9 cellular contexts compared by ENCODE assay signal in genomic region chr3:112582242-112582874, GRCh38. TPM values are rescaled to one million over a fixed set of nuclear protein-coding genes. Genes with fewer than 3 reads are reported as not detected.
DNase-seq lines count a peak whose midpoint lies in the region; ATAC-seq, FAIRE-seq and TF ChIP-seq lines count a peak whose summit lies in the region.
"Had no signal": no experiment of that assay in that cellular context is flagged by ENCODE, and none has a peak within 500 bp of the region (broad histone marks: within the 10 kb centered on the region; RNA-seq: fewer than 3 reads in every experiment).

No MANE protein-coding gene starts in this region.

- no peak overlapping the region for H3K4me3 Mint-ChIP-seq in activated CD4-positive, alpha-beta T cell treated with anti-CD3 and anti-CD28 coated beads for 36 hours
- no peak overlapping the region for H3K4me3 Mint-ChIP-seq in naive thymus-derived CD4-positive, alpha-beta T cell
- H3K4me3 Mint-ChIP-seq: central memory CD8-positive, alpha-beta T cell had no signal

- no peaks in the 10 kb centered on the region for H3K9me3 ChIP-seq in naive thymus-derived CD4-positive, alpha-beta T cell (ENCODE audit: control insufficient read depth in 2 of 3, low read length in 3 of 3)
- H3K9me3 ChIP-seq in aorta (ENCODE audit: control insufficient read depth, low read length): no peaks in the 10 kb centered on the region

- peak; percentile 51 for TF ChIP-seq CTCF in bronchial epithelial cell (IDR thresholded peaks at IDR 0.05; ENCODE audit: insufficient read depth, low read length, severe bottlenecking)

- peak; percentile 65 for DNase-seq in activated CD4-positive, alpha-beta T cell treated with anti-CD3 and anti-CD28 coated beads for 36 hours
- no peak for DNase-seq in activated CD4-positive, alpha-beta T cell treated with anti-CD3 and anti-CD28 coated beads for 1 hour
- DNase-seq in HT1080 (ENCODE audit: low read depth) (peak; percentile 39), RCC 7860 (ENCODE audit: low spot score) (peak; percentile 61), bronchial epithelial cell (ENCODE audit: low read depth) (peak; percentile 58), aorta (no peak), GOT3 (lab: John Stamatoyannopoulos, UW) (no peak)
- peak in 5 of 9 donors; percentile 8 to 39 (median 22) for DNase-seq in naive thymus-derived CD4-positive, alpha-beta T cell

- peak; percentile 72 for FAIRE-seq in RCC 7860 (lab: Jason Lieb, UNC)
- no peak for FAIRE-seq in bronchial epithelial cell (lab: Jason Lieb, UNC)

- no peaks in the 10 kb centered on the region for H3K9me3 Mint-ChIP-seq in activated CD4-positive, alpha-beta T cell treated with anti-CD3 and anti-CD28 coated beads for 36 hours (ENCODE audit: low read depth)
- no peaks in the 10 kb centered on the region for H3K9me3 Mint-ChIP-seq in naive thymus-derived CD4-positive, alpha-beta T cell
- H3K9me3 Mint-ChIP-seq: central memory CD8-positive, alpha-beta T cell had no signal

- H3K36me3 Mint-ChIP-seq in activated CD4-positive, alpha-beta T cell treated with anti-CD3 and anti-CD28 coated beads for 36 hours (ENCODE audit: low read depth): peaks cover 20% of the 10 kb centered on the region
- peaks cover 11 to 58% (median 25%) of the 10 kb centered on the region in 5 donors for H3K36me3 Mint-ChIP-seq in naive thymus-derived CD4-positive, alpha-beta T cell

- WGBS in aorta, 2 donors: 67 to 73% methylated on average over 2 of the region's 2 CpGs

- intact Hi-C loops in activated CD4-positive, alpha-beta T cell treated with anti-CD3 and anti-CD28 coated beads for 36 hours (cut with DNase I, micrococcal nuclease): loop anchor here (2.0 to 5.0 kb wide), 4 partner anchors 60 to 396 kb away; no protein-coding TSS in a partner anchor
- intact Hi-C loops in naive thymus-derived CD4-positive, alpha-beta T cell (cut with micrococcal nuclease): loop anchor here (1.0 to 5.0 kb wide), 8 partner anchors 20 to 706 kb away; partner anchors contain the start of gene SLC35A5 (in 1 of the 2)
- intact Hi-C loops in aorta (cut with DNase I): loop anchor here (1.0 to 10.0 kb wide), 5 partner anchors 53 to 395 kb away; partner anchors contain the start of genes CD200R1 (in 2 of the 2) and CCDC80 (in 1 of the 2)

- no peak overlapping the region for H3K4me3 ChIP-seq in bronchial epithelial cell (ENCODE audit: low read depth, low read length)
- no peak overlapping the region for H3K4me3 ChIP-seq in naive thymus-derived CD4-positive, alpha-beta T cell (ENCODE audit: low read length)
- H3K4me3 ChIP-seq in aorta (ENCODE audit: low read length in 2 of 2): no peak overlapping the region

- CTCF ChIA-PET in activated CD4-positive, alpha-beta T cell treated with anti-CD3 and anti-CD28 coated beads for 36 hours (lab: Charles Lee): interaction anchor here (0.6 to 2.8 kb wide), 36 partner anchors 8 to 706 kb away, joined by 3 to 17 read pairs (median 4); partner anchors contain the start of gene SLC9C1
- CTCF ChIA-PET in naive thymus-derived CD4-positive, alpha-beta T cell (lab: Charles Lee): interaction anchor here (0.7 to 1.4 kb wide), 4 partner anchors 277 to 707 kb away, joined by 3 to 4 read pairs (median 3); no protein-coding TSS in a partner anchor

- H3K36me3 ChIP-seq in bronchial epithelial cell (ENCODE audit: control insufficient read depth, insufficient read depth, low read length) (no peaks in the 10 kb centered on the region), aorta (ENCODE audit: control insufficient read depth in 1 of 2, insufficient read depth in 2 of 2, low read length in 1 of 2) (peaks cover 0 to 2% of the 10 kb centered on the region in 2 donors)
- H3K36me3 ChIP-seq in naive thymus-derived CD4-positive, alpha-beta T cell (ENCODE audit: control insufficient read depth in 2 of 3, insufficient read depth in 3 of 3, low read length in 3 of 3): peaks cover 7 to 22% (median 14%) of the 10 kb centered on the region in 3 experiments

- no peaks in the 10 kb centered on the region for H3K27me3 Mint-ChIP-seq in activated CD4-positive, alpha-beta T cell treated with anti-CD3 and anti-CD28 coated beads for 36 hours
- no peaks in the 10 kb centered on the region for H3K27me3 Mint-ChIP-seq in naive thymus-derived CD4-positive, alpha-beta T cell
- H3K27me3 Mint-ChIP-seq: central memory CD8-positive, alpha-beta T cell had no signal

- H3K27ac ChIP-seq in naive thymus-derived CD4-positive, alpha-beta T cell (ENCODE audit: low read depth, low read length): no peak overlapping the region
- no peak overlapping the region for H3K27ac ChIP-seq in aorta (ENCODE audit: low read depth in 1 of 2, low read length in 2 of 2)

- peaks cover 9% of the 10 kb centered on the region for H3K4me1 Mint-ChIP-seq in activated CD4-positive, alpha-beta T cell treated with anti-CD3 and anti-CD28 coated beads for 36 hours
- H3K4me1 Mint-ChIP-seq in naive thymus-derived CD4-positive, alpha-beta T cell: peaks cover 0 to 4% (median under 1%) of the 10 kb centered on the region in 7 donors

- H3K27me3 ChIP-seq in bronchial epithelial cell (ENCODE audit: control insufficient read depth, insufficient read depth, low read length) (no peaks in the 10 kb centered on the region), aorta (ENCODE audit: control insufficient read depth in 1 of 2, insufficient read depth in 2 of 2, low read length in 1 of 2) (no peaks in the 10 kb centered on the region)
- no peaks in the 10 kb centered on the region for H3K27me3 ChIP-seq in naive thymus-derived CD4-positive, alpha-beta T cell (ENCODE audit: control insufficient read depth in 2 of 2, insufficient read depth in 2 of 2, low read length in 2 of 2)

- POLR2A ChIA-PET in activated CD4-positive, alpha-beta T cell treated with anti-CD3 and anti-CD28 coated beads for 36 hours (lab: Charles Lee): no interaction called here
- POLR2A ChIA-PET in naive thymus-derived CD4-positive, alpha-beta T cell (lab: Charles Lee): interaction anchor here (0.8 to 1.2 kb wide), 2 partner anchors 22 to 706 kb away, joined by 3 to 5 read pairs; no protein-coding TSS in a partner anchor

- no peaks in the 10 kb centered on the region for H3K4me1 ChIP-seq in naive thymus-derived CD4-positive, alpha-beta T cell (ENCODE audit: control insufficient read depth in 2 of 2, insufficient read depth in 2 of 2, low read length in 2 of 2)
- no peaks in the 10 kb centered on the region for H3K4me1 ChIP-seq in aorta (ENCODE audit: control insufficient read depth in 1 of 2, insufficient read depth in 2 of 2, low read length in 2 of 2)

- peak; percentile 69 for ATAC-seq in activated CD4-positive, alpha-beta T cell treated with anti-CD3 and anti-CD28 coated beads for 36 hours
- peak; percentile 60 for ATAC-seq in naive thymus-derived CD4-positive, alpha-beta T cell
- no peak for ATAC-seq in aorta (ENCODE audit: low FRiP score)

- H3K27ac Mint-ChIP-seq in activated CD4-positive, alpha-beta T cell treated with anti-CD3 and anti-CD28 coated beads for 36 hours: no peak overlapping the region
- H3K27ac Mint-ChIP-seq in naive thymus-derived CD4-positive, alpha-beta T cell: no peak overlapping the region

RNA-seq across cellular contexts. Expression of gene SLC35A5, which starts 20.5 kb away (rescaled TPM):
- 10 to 100 TPM; 16.5 to 18.7 TPM for total RNA-seq in activated CD4-positive, alpha-beta T cell treated with anti-CD3 and anti-CD28 coated beads for 36 hours
- total RNA-seq in HT1080 (2014; rRNA removed; shearing (Covaris generic)): 27.5 and 44.2 TPM in 2 replicates
- 55.7 and 60.5 TPM in 2 replicates for polyA plus RNA-seq in HT1080 (2015; cell fraction: cytosol; rRNA removed)
- 65.5 and 78.4 TPM in 2 replicates for polyA plus RNA-seq in HT1080 (2015; cell fraction: nucleus; rRNA removed)
- total RNA-seq in bronchial epithelial cell (14.0 and 17.0 TPM in 2 replicates), aorta (10 to 100 TPM; 25.2 to 30.5 TPM)
- total RNA-seq in naive thymus-derived CD4-positive, alpha-beta T cell: 10 to 100 TPM; 10.4 to 24.6 (median 20.8) TPM
- 10 to 100 TPM; 16.3 to 17.3 TPM for polyA plus RNA-seq in naive thymus-derived CD4-positive, alpha-beta T cell
- polyA plus RNA-seq in aorta: 10 to 100 TPM; 10.0 to 25.7 TPM

RNA-seq across cellular contexts. Expression of gene ATG3, which starts 20.6 kb away (rescaled TPM):
- total RNA-seq in activated CD4-positive, alpha-beta T cell treated with anti-CD3 and anti-CD28 coated beads for 36 hours: 10 to 100 TPM; 54.9 to 71.0 TPM
- 147 and 159 TPM in 2 replicates for total RNA-seq in HT1080 (2014; rRNA removed; shearing (Covaris generic))
- polyA plus RNA-seq in HT1080 (2015; cell fraction: cytosol; rRNA removed): 90.9 and 98.0 TPM in 2 replicates
- polyA plus RNA-seq in HT1080 (2015; cell fraction: nucleus; rRNA removed): 70.9 and 72.5 TPM in 2 replicates
- 73.2 and 106 TPM in 2 replicates for total RNA-seq in bronchial epithelial cell
- 10 to 100 TPM; 35.1 to 65.8 (median 50.3) TPM for total RNA-seq in naive thymus-derived CD4-positive, alpha-beta T cell
- polyA plus RNA-seq in naive thymus-derived CD4-positive, alpha-beta T cell: 10 to 100 TPM; 70.9 to 75.8 TPM
- total RNA-seq in aorta: 10 to 100 TPM; 47.7 to 53.0 TPM
- 10 to 100 TPM; 44.9 to 82.8 TPM for polyA plus RNA-seq in aorta

RNA-seq across cellular contexts. Expression of gene CCDC80, which starts 58.6 kb away (rescaled TPM):
- total RNA-seq in activated CD4-positive, alpha-beta T cell treated with anti-CD3 and anti-CD28 coated beads for 36 hours: not detected
- total RNA-seq in HT1080 (2014; rRNA removed; shearing (Covaris generic)): 50.9 and 52.2 TPM in 2 replicates
- polyA plus RNA-seq in HT1080 (2015; cell fraction: cytosol; rRNA removed): 39.4 and 42.8 TPM in 2 replicates
- 121 and 125 TPM in 2 replicates for polyA plus RNA-seq in HT1080 (2015; cell fraction: nucleus; rRNA removed)
- total RNA-seq in bronchial epithelial cell (7.0 and 8.2 TPM in 2 replicates), aorta (1,000 to 10,000 TPM in 1 of 2 donors, 100 to 1,000 TPM in 1; 241 to 1,615 TPM)
- total RNA-seq in naive thymus-derived CD4-positive, alpha-beta T cell: under 1 TPM in 2 of 5 experiments, not detected in 3; 0.05 to 0.12 TPM
- under 1 TPM in 1 of 2 donors, not detected in 1; 0.08 TPM for polyA plus RNA-seq in naive thymus-derived CD4-positive, alpha-beta T cell
- polyA plus RNA-seq in aorta: 10 to 100 TPM; 64.5 to 99.8 TPM

Comparison
In these comparisons a context has a peak if more than half of its experiments do, and no peak if none do; other contexts are left out.
1. DNase-seq: peak in activated CD4-positive, alpha-beta T cell treated with anti-CD3 and anti-CD28 coated beads for 36 hours (single experiment), HT1080 (single experiment), RCC 7860 (single experiment), bronchial epithelial cell (single experiment) and naive thymus-derived CD4-positive, alpha-beta T cell (5 of 9); none in activated CD4-positive, alpha-beta T cell treated with anti-CD3 and anti-CD28 coated beads for 1 hour (single experiment), aorta (0 of 2) and GOT3 (single experiment).